22 cellular contexts compared by ENCODE assay signal in genomic region chr14:22088614-22089359, GRCh38.
DNase-seq lines count a peak whose midpoint lies in the region; ATAC-seq, FAIRE-seq and TF ChIP-seq lines count a peak whose summit lies in the region.
"Had no signal": no experiment of that assay in that cellular context is flagged by ENCODE, and none has a peak within 500 bp of the region (broad histone marks: within the 10 kb centered on the region; RNA-seq: fewer than 3 reads in every experiment).

No MANE protein-coding gene starts in this region.

- DNase-seq in PC-3, result peak; percentile 82
- peak; percentile 62 for DNase-seq in iris pigment epithelial cell (ENCODE audit: low read depth)
- DNase-seq in uterus, result no peak
- no peak for DNase-seq in NCI-H82 (lab: John Stamatoyannopoulos, UW)
- no peak for DNase-seq in NCI-H1930 (lab: John Stamatoyannopoulos, UW)
- DNase-seq: activated CD4-positive, alpha-beta memory T cell treated with anti-CD3 and anti-CD28 coated beads for 36 hours; activated T-cell treated with anti-CD3 and anti-CD28 coated beads, Interleukin-2, amount 50 U/mL, for 4 hours; AML-193; effector CD8-positive, alpha-beta T cell; foreskin melanocyte; natural killer cell; NCI-H187 treated with DMSO at 0.1 percent for 48 hours; NCI-H446 treated with DMSO at 0.1 percent for 48 hours; SIG-M5; stimulated activated CD4-positive, alpha-beta T cell treated with anti-CD3 and anti-CD28 coated beads, Interleukin-15, amount 100 ng/mL, for 24 hours; stimulated activated naive CD8-positive, alpha-beta T cell treated with anti-CD3 and anti-CD28 coated beads, Interleukin-15, amount 100 ng/mL, for 72 hours; WERI-Rb-1 had no signal

- intact Hi-C loops in PC-3 (cut with micrococcal nuclease), result loop anchor here (10.0 kb wide), 1 partner anchor 174 kb away; no protein-coding TSS in a partner anchor
- intact Hi-C loops in uterus (cut with DNase I; ENCODE audit: low total_unique reads), result no loop called here

- no peaks in the 10 kb centered on the region for H3K79me2 ChIP-seq in PC-3 (ENCODE audit: low read length)

- H4K20me1 ChIP-seq in PC-3 (ENCODE audit: low read length), result no peaks in the 10 kb centered on the region

- no peaks in the 10 kb centered on the region for H3K36me3 ChIP-seq in PC-3 (ENCODE audit: low read depth, low read length)
- no peaks in the 10 kb centered on the region for H3K36me3 ChIP-seq in uterus
- H3K36me3 ChIP-seq: cardiac muscle cell, prostate gland, WERI-Rb-1 had no signal

- H2AFZ ChIP-seq in PC-3 (ENCODE audit: low read length), result no peak overlapping the region

- no peak overlapping the region for H3K9ac ChIP-seq in PC-3 (ENCODE audit: low read length)

- H3F3A ChIP-seq in PC-3 (ENCODE audit: low read length, unreplicated experiment), result no peaks in the 10 kb centered on the region

- TF ChIP-seq CTCF in PC-3 (conservative IDR thresholded peaks at IDR 0.05; ENCODE audit: low read depth, low read length) (no peak), uterus (IDR thresholded peaks at IDR 0.05) (no peak)

- H3K9me3 ChIP-seq in PC-3 (ENCODE audit: low read length), result no peaks in the 10 kb centered on the region
- no peaks in the 10 kb centered on the region for H3K9me3 ChIP-seq in uterus
- H3K9me3 ChIP-seq: prostate gland had no signal

- H3K4me3 ChIP-seq in PC-3 (ENCODE audit: low read length) (no peak overlapping the region), uterus (no peak overlapping the region)
- H3K4me3 ChIP-seq: cardiac muscle cell, lung, prostate gland had no signal

- POLR2A ChIA-PET in PC-3 (lab: Charles Lee; ENCODE audit: unreplicated experiment), result no interaction called here

- H3K27me3 ChIP-seq in PC-3 (ENCODE audit: low read length), result 0 out of 2 replicates have a peak, but pooled peaks cover 6% of the 10 kb centered on the region
- no peaks in the 10 kb centered on the region for H3K27me3 ChIP-seq in uterus
- H3K27me3 ChIP-seq: cardiac muscle cell had no signal

- TF ChIP-seq POLR2A in uterus (IDR thresholded peaks at IDR 0.05), result no peak

- CTCF ChIA-PET in PC-3 (lab: Charles Lee), result interaction anchor here (2.9 kb wide), 1 partner anchor 11 kb away, joined by 10 read pairs; no protein-coding TSS in a partner anchor

- no peak overlapping the region for H3K27ac ChIP-seq in PC-3 (ENCODE audit: low read length)
- H3K27ac ChIP-seq in uterus, result peak overlapping the region; percentile 58 to 80
- H3K27ac ChIP-seq: cardiac muscle cell, prostate gland, WERI-Rb-1 had no signal

- ATAC-seq in PC-3 (peak; percentile 71), HG02588 (IDR thresholded peaks at IDR 0.05; ENCODE audit: unreplicated experiment) (no peak)
- ATAC-seq: activated T-cell treated with anti-CD3 and anti-CD28 coated beads, Interleukin-2, amount 50 U/mL, for 4 hours; natural killer cell; stimulated activated naive CD8-positive, alpha-beta T cell treated with anti-CD3 and anti-CD28 coated beads, Interleukin-15, amount 100 ng/mL, for 72 hours had no signal

- no TSS peak for BruUV-seq in PC-3 (replicated peaks; lab: Mats Ljungman, UMichigan)

- FAIRE-seq in endometrium (lab: Jason Lieb, UNC), result peak; percentile 95

- H3K9me2 ChIP-seq in PC-3 (replicated peaks; ENCODE audit: low read length), result no peaks in the 10 kb centered on the region

- peaks cover 13% of the 10 kb centered on the region for H3K4me1 ChIP-seq in PC-3 (ENCODE audit: insufficient read depth, low read length)
- peaks cover 0 to 5% of the 10 kb centered on the region in 2 donors for H3K4me1 ChIP-seq in uterus
- H3K4me1 ChIP-seq: prostate gland had no signal

- peak overlapping the region; percentile 6; the same call in 1 of the 2 replicates for H3K4me2 ChIP-seq in PC-3 (ENCODE audit: low read length)

Comparison
In these comparisons a context has a peak if more than half of its experiments do, and no peak if none do; other contexts are left out.
1. DNase-seq: peak in PC-3 (single experiment) and iris pigment epithelial cell (single experiment); none in uterus (0 of 2), NCI-H82 (single experiment) and NCI-H1930 (0 of 2).